In the genomic region with DNA sequence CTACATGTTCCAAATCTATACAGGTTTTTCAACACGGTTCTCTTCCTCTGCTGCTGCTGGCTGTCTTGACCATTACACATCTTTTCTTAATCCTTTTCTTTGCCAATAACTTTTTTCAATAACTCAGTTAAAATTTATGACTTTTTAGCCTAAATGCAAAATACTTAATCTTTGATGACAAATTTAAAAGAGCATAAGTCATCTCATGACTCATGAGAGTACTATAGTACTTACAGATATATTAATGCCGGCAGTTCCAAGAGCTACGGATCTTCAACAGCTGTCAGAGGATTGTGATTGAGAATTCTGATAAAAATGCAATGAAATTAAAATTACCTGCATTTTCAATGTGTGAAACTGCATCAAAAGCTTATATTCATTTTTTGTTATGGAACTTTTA, we compare ENCODE assay signal across 23 cellular contexts.
"Had no signal": no experiment of that assay in that cellular context is flagged by ENCODE, and none has a peak within 500 bp of the region (broad histone marks: within the 10 kb centered on the region; RNA-seq: fewer than 3 reads in every experiment).

No MANE protein-coding gene starts in this region.

- H3K9ac ChIP-seq: neural progenitor cell had no signal

- H2AFZ ChIP-seq: hepatocyte, neural progenitor cell had no signal

- H3K27me3 ChIP-seq: colonic mucosa, hepatocyte, left lung, neural progenitor cell, stomach, transverse colon had no signal

- ATAC-seq: left lung; naive thymus-derived CD8-positive, alpha-beta T cell; sciatic nerve; stimulated activated memory B cell treated with anti-CD40 and anti-IgM and Interleukin-4, amounts not matched to agents 10 μg/mL and 1 μg/mL and 100 μg/mL, for 72 hours had no signal

- H3K9me3 ChIP-seq: colonic mucosa, left lung, stomach, transverse colon had no signal

- H3K36me3 ChIP-seq: colonic mucosa, left lung, neural progenitor cell, transverse colon had no signal

- H3K79me2 ChIP-seq: hepatocyte had no signal

- H3K27ac ChIP-seq: colonic mucosa, epithelial cell of prostate, hepatocyte, left lung, neural progenitor cell, stomach, transverse colon, VCaP had no signal

- DNase-seq: activated CD4-positive, alpha-beta T cell treated with anti-CD3 and anti-CD28 coated beads for 1 hour; activated CD8-positive, alpha-beta memory T cell treated with anti-CD3 and anti-CD28 coated beads, Interleukin-2, amount 50 U/mL, for 4 hours; activated naive CD4-positive, alpha-beta T cell treated with Interleukin-2 at 50 U/mL for 16 hours; activated naive CD8-positive, alpha-beta T cell treated with anti-CD3 and anti-CD28 coated beads for 36 hours; activated T-cell treated with anti-CD3 and anti-CD28 coated beads, Interleukin-2, amount 50 U/mL, for 24 hours; colonic mucosa; endodermal cell; glutamatergic neuron; immature natural killer cell; kidney glomerular epithelial cell; left lung; naive thymus-derived CD8-positive, alpha-beta T cell; stimulated activated CD4-positive, alpha-beta T cell treated with anti-CD3 and anti-CD28 coated beads, Interleukin-15, amount 100 ng/mL, for 24 hours; stomach; transverse colon had no signal

- H3K4me1 ChIP-seq: colonic mucosa, left lung, neural progenitor cell, stomach, transverse colon had no signal

- H3K4me3 ChIP-seq: colonic mucosa, hepatocyte, left lung, lung, neural progenitor cell, smooth muscle cell, stomach, transverse colon had no signal

- H3K4me2 ChIP-seq: hepatocyte, neural progenitor cell, smooth muscle cell had no signal
